In the genomic region with DNA sequence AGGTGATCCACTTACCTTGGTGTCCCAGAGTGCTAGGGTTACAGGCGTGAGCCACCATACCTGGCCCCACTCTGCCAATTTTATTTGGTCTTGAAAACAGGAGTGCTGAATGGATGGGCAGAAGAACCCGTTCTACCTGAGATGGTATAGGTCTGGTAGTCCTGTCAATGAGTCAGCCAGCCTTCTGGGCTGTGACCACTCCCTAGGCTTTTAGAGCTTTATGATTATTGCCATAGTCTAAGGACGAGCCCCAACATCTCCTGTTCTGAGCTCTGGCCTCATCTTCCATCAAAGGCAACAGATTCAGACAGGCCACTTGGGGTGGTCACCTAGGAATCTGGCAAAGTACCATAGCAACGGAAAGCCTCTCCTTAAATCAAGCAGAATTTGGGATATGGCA, we compare ENCODE assay signal across 1 cellular context.
TF ChIP-seq lines count a peak whose summit lies in the region.

No MANE protein-coding gene starts in this region.

TF ChIP-seq in IMR-90, 13 proteins besides CTCF, POLR2A, EP300 and RAD21:
- TF ChIP-seq MAFK (IDR thresholded peaks at IDR 0.05; ENCODE audit: low read depth, low read length) = no peak
- no peak for TF ChIP-seq CEBPB (IDR thresholded peaks at IDR 0.05; ENCODE audit: low read depth, low read length)
